In genomic region chr3:129621626-129622417, GRCh38 we compare ENCODE assay signal across 2 cellular contexts.
TF ChIP-seq lines count a peak whose summit lies in the region.

No MANE protein-coding gene starts in this region.

TF ChIP-seq in IMR-90, 13 proteins besides CTCF, POLR2A, EP300 and RAD21:
- no peak for TF ChIP-seq CEBPB (IDR thresholded peaks at IDR 0.05; ENCODE audit: low read depth, low read length)
- TF ChIP-seq FOS (IDR thresholded peaks at IDR 0.05; ENCODE audit: low read depth, low read length) = no peak
- no peak for TF ChIP-seq MXI1 (IDR thresholded peaks at IDR 0.05; ENCODE audit: borderline replicate concordance, low read depth, low read length)
- no peak for TF ChIP-seq USF2 (IDR thresholded peaks at IDR 0.05; ENCODE audit: low read depth, low read length)
- no peak for TF ChIP-seq MAFK (IDR thresholded peaks at IDR 0.05; ENCODE audit: low read depth, low read length)
- TF ChIP-seq SMC3 (IDR thresholded peaks at IDR 0.05; ENCODE audit: low read depth, low read length) = no peak
- no peak for TF ChIP-seq CHD1 (IDR thresholded peaks at IDR 0.05; ENCODE audit: low read depth, low read length)
- no peak for TF ChIP-seq ELK1 (IDR thresholded peaks at IDR 0.05; ENCODE audit: borderline replicate concordance, low read depth, low read length)
- no peak for TF ChIP-seq NFE2L2 (IDR thresholded peaks at IDR 0.05; ENCODE audit: low read depth, low read length)
- no peak for TF ChIP-seq BHLHE40 (IDR thresholded peaks at IDR 0.05; ENCODE audit: low read depth, low read length)
- TF ChIP-seq RFX5 (IDR thresholded peaks at IDR 0.05; ENCODE audit: low read depth, low read length) = no peak
- no peak for TF ChIP-seq MAZ (IDR thresholded peaks at IDR 0.05; ENCODE audit: borderline replicate concordance, low read depth, low read length)
- TF ChIP-seq RCOR1 (IDR thresholded peaks at IDR 0.05; ENCODE audit: insufficient replicate concordance, low read length) = no peak
TF ChIP-seq in IMR-90: peak in this region for 0.

TF ChIP-seq in H1, 55 proteins besides CTCF, POLR2A, EP300 and RAD21:
- TF ChIP-seq GABPA (IDR thresholded peaks at IDR 0.05; ENCODE audit: borderline replicate concordance, insufficient read depth, low read length) (no peak), CBX8 (IDR thresholded peaks at IDR 0.05; ENCODE audit: borderline replicate concordance, low read depth, low read length) (no peak)
- TF ChIP-seq, protein P1, sequence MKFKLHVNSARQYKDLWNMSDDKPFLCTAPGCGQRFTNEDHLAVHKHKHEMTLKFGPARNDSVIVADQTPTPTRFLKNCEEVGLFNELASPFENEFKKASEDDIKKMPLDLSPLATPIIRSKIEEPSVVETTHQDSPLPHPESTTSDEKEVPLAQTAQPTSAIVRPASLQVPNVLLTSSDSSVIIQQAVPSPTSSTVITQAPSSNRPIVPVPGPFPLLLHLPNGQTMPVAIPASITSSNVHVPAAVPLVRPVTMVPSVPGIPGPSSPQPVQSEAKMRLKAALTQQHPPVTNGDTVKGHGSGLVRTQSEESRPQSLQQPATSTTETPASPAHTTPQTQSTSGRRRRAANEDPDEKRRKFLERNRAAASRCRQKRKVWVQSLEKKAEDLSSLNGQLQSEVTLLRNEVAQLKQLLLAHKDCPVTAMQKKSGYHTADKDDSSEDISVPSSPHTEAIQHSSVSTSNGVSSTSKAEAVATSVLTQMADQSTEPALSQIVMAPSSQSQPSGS (IDR thresholded peaks at IDR 0.05; ENCODE audit: low read length) = no peak
